In the genomic region with DNA sequence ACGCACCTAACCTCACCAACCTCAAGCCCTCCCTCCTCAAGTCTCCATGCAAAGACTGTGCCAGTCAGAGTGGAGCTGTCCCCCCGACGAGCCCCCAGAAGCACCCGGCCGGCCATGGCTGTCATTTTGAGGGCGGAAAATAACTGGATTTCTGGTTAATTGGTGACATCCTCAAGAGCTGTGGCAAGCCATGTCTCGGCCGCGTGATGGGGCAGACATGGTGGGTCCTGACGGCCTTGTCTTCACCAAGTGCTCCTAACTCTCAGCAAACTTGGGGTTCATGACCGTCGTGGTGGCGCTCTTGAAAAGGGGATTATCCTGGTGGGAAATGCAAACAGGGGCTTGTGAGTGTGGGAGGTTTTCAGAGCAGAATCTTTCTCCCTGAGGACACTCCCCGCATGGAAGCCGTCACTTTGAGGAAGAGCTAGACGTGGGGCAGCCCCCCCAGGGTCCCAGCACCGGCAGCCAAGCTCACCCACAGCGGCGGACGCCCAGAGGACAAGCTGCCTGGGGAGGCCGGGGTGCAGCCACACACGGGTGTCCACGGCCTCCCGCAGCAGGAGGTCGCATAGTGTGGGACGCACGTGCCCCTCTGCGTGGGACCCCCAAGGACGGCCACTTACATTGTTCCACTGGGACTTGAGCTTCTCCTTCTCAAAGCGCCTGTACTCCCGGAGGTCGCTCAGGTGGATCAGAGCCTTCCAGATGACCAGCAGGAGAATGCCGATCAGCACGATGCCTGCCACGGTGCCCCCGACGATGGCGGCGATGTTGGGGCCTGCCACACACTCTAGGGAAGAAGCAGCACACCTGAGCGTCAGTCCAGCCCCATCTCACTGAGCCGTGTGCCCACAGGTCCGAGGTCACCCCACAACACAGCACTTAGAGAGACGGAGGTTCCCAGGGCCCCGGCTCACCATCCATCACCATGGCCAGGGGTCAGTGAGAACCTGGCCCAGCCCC, we compare ENCODE assay signal across 18 cellular contexts. TPM values are rescaled to one million over a fixed set of nuclear protein-coding genes. Genes with fewer than 3 reads are reported as not detected.
DNase-seq lines count a peak whose midpoint lies in the region; ATAC-seq, FAIRE-seq and TF ChIP-seq lines count a peak whose summit lies in the region.
"Had no signal": no experiment of that assay in that cellular context is flagged by ENCODE, and none has a peak within 500 bp of the region (broad histone marks: within the 10 kb centered on the region; RNA-seq: fewer than 3 reads in every experiment).

No MANE protein-coding gene starts in this region.

- no peak for TF ChIP-seq RAD21 in GM12878 (IDR thresholded peaks at IDR 0.05; ENCODE audit: insufficient read depth, low read depth, low read length)

- no peak for FAIRE-seq in GM12878 (lab: Jason Lieb, UNC)
- FAIRE-seq: A549, D721Med had no signal

- no peaks in the 10 kb centered on the region for H3K27me3 Mint-ChIP-seq in naive thymus-derived CD8-positive, alpha-beta T cell

- RAD21 ChIA-PET in GM12878 (lab: Charles Lee; ENCODE audit: unreplicated experiment), result no interaction called here

- WGBS in GM12878 (ENCODE audit: insufficient coverage, insufficient replicate concordance, low lambda C conversion rate, missing lambda C conversion rate), result 91% methylated on average over 41 of the region's 44 CpGs

- H3K9ac ChIP-seq in GM12878 (ENCODE audit: control insufficient read depth, insufficient read depth, low read length), result no peak overlapping the region

- H3K4me2 ChIP-seq in GM12878 (ENCODE audit: control insufficient read depth, insufficient read depth), result no peak overlapping the region
- H3K4me2 ChIP-seq: A549 had no signal

- H3K4me1 ChIP-seq in left ventricle myocardium inferior, result peaks cover 3% of the 10 kb centered on the region
- H3K4me1 ChIP-seq in GM12878 (ENCODE audit: control insufficient read depth, insufficient read depth, low read length), result peaks cover 11% of the 10 kb centered on the region

- no peaks in the 10 kb centered on the region for H3K79me2 ChIP-seq in GM12878 (ENCODE audit: control insufficient read depth, insufficient read depth, low read length)

- no peak for TF ChIP-seq CTCF in left ventricle myocardium inferior (IDR thresholded peaks at IDR 0.05; ENCODE audit: borderline replicate concordance)
- no peak for TF ChIP-seq CTCF in GM12878 (IDR thresholded peaks at IDR 0.05 in 2 of 3, conservative IDR thresholded peaks at IDR 0.05 in 1 of 3; ENCODE audit: control insufficient read depth in 2 of 3, extremely low read depth in 1 of 3, insufficient read depth in 1 of 3, low read depth in 3 of 3, low read length in 3 of 3)

- POLR2A ChIA-PET in GM12878 (lab: Charles Lee), result no interaction called here
- POLR2A ChIA-PET in naive thymus-derived CD8-positive, alpha-beta T cell (lab: Charles Lee), result interaction anchor here (1.0 to 16.8 kb wide), 6 partner anchors 10 to 549 kb away, joined by 3 to 238 read pairs (median 3); a partner anchor contains a TSS

- H2AFZ ChIP-seq in GM12878 (ENCODE audit: control insufficient read depth, low read depth, low read length), result no peak overlapping the region

- H3K4me1 Mint-ChIP-seq in naive thymus-derived CD8-positive, alpha-beta T cell, result peaks cover 10 to 28% (median 18%) of the 10 kb centered on the region in 4 donors

- H3K4me3 ChIP-seq in left ventricle myocardium inferior (no peak overlapping the region), GM12878 (no peak overlapping the region)
- H3K4me3 ChIP-seq: A549, SJSA1 had no signal

- H3K27ac Mint-ChIP-seq in naive thymus-derived CD8-positive, alpha-beta T cell, result peak overlapping the region in 6 of 10 donors; percentile 28 to 86 (median 65)
- H3K27ac Mint-ChIP-seq: CD8-positive, alpha-beta T cell had no signal

- DNase-seq in left ventricle myocardium inferior (peak; percentile 11), left cardiac atrium (no peak), GM12878 (ENCODE audit: low read depth, low spot score) (no peak), NCI-H446 treated with DMSO at 0.1 percent for 48 hours (lab: John Stamatoyannopoulos, UW) (no peak), C1 segment of cervical spinal cord (lab: John Stamatoyannopoulos, UW) (no peak)
- DNase-seq in naive thymus-derived CD8-positive, alpha-beta T cell, result peak in 1 of 10 donors; percentile 43
- DNase-seq: CD8-positive, alpha-beta T cell; DND-41; GDM1; NCI-H1417 treated with DMSO at 0.1 percent for 48 hours; NCI-H2029; NCI-H2171 treated with DMSO at 0.1 percent for 48 hours; NCI-H510A treated with DMSO at 0.1 percent for 48 hours had no signal

- SMC1A ChIA-PET in GM12878 (lab: Charles Lee; ENCODE audit: uncharacterized antibody, unreplicated experiment), result no interaction called here

- H3K27me3 ChIP-seq in left ventricle myocardium inferior (ENCODE audit: low read depth) (peaks cover 10% of the 10 kb centered on the region), GM12878 (replicated peaks in 1 of 2; ENCODE audit: control insufficient read depth in 2 of 2, insufficient read depth in 2 of 2, low read length in 1 of 2) (no peaks in the 10 kb centered on the region)
- H3K27me3 ChIP-seq: SJSA1 had no signal

- H3K4me3 Mint-ChIP-seq in naive thymus-derived CD8-positive, alpha-beta T cell, result no peak overlapping the region
- H3K4me3 Mint-ChIP-seq: CD8-positive, alpha-beta T cell had no signal

- H3K36me3 ChIP-seq in left ventricle myocardium inferior (no peaks in the 10 kb centered on the region), GM12878 (ENCODE audit: control insufficient read depth in 2 of 2, insufficient read depth in 2 of 2, low read length in 1 of 2) (no peaks in the 10 kb centered on the region; a peak in 2 of 4 replicates)

- peaks cover 0 to 32% (median 0%) of the 10 kb centered on the region in 3 donors for H3K36me3 Mint-ChIP-seq in naive thymus-derived CD8-positive, alpha-beta T cell

- no peaks in the 10 kb centered on the region for H3K9me3 Mint-ChIP-seq in naive thymus-derived CD8-positive, alpha-beta T cell
- H3K9me3 Mint-ChIP-seq: CD8-positive, alpha-beta T cell had no signal

- no peak for TF ChIP-seq POLR2A in GM12878 (IDR thresholded peaks at IDR 0.05; ENCODE audit: low read depth, low read length)

- H3K27ac ChIP-seq in left ventricle myocardium inferior (replicated peaks) (no peak overlapping the region), GM12878 (ENCODE audit: control insufficient read depth, insufficient read depth) (no peak overlapping the region)
- H3K27ac ChIP-seq: A549, SJSA1 had no signal

- in situ Hi-C loops in GM12878 (cut with MboI), result loop anchor here (10.0 kb wide), 1 partner anchor 48 kb away; no protein-coding TSS in a partner anchor

- no peaks in the 10 kb centered on the region for H3K9me3 ChIP-seq in left ventricle myocardium inferior (replicated peaks)
- H3K9me3 ChIP-seq in GM12878 (replicated peaks; ENCODE audit: control insufficient read depth, insufficient read depth, low read length), result no peaks in the 10 kb centered on the region
- H3K9me3 ChIP-seq: A549, SJSA1 had no signal

- CTCF ChIA-PET in GM12878 (lab: Yijun Ruan, JAX), result interaction anchor here (0.6 kb wide), 1 partner anchor 9 kb away, joined by 3 read pairs; no protein-coding TSS in a partner anchor

- no peak for TF ChIP-seq EP300 in GM12878 (IDR thresholded peaks at IDR 0.05; ENCODE audit: borderline replicate concordance in 1 of 2, control insufficient read depth in 1 of 2, low read depth in 2 of 2, low read length in 2 of 2)

- intact Hi-C loops in left ventricle myocardium inferior (cut with micrococcal nuclease) (no loop called here), left cardiac atrium (cut with DNase I) (no loop called here), GM12878 (cut with micrococcal nuclease; ENCODE audit: unreplicated experiment) (no loop called here)

- H4K20me1 ChIP-seq in GM12878 (ENCODE audit: control insufficient read depth, insufficient read depth), result no peaks in the 10 kb centered on the region

- BruUV-seq in GM12878 (replicated peaks; lab: Mats Ljungman, UMichigan), result TSS peak; percentile 90

- ATAC-seq in left cardiac atrium (no peak), GM12878 (no peak), GM18861 (IDR thresholded peaks at IDR 0.05; ENCODE audit: unreplicated experiment) (no peak)
- no peak for ATAC-seq in naive thymus-derived CD8-positive, alpha-beta T cell
- ATAC-seq: A549; CD8-positive, alpha-beta T cell had no signal

RNA-seq across cellular contexts. Expression of a gene that starts 12.9 kb away (rescaled TPM):
- total RNA-seq in left ventricle myocardium inferior (171 TPM), left cardiac atrium (100 to 1,000 TPM; 181 to 195 TPM), GM12878 (2014; rRNA removed) (46.9 and 48.0 TPM in 2 replicates), GM12878 (2014; rRNA removed; fragmentation: Illumina TruSeq; extraction: Trizol) (30.2 and 33.4 TPM in 2 replicates), GM12878 (2021) (45.5 and 46.7 TPM in 2 replicates)
- total RNA-seq in GM12878 (2013; cell fraction: nucleolus; rRNA removed), result 40.3 and 40.4 TPM in 2 replicates
- 19.6 TPM for polyA plus RNA-seq in GM12878 (2011; ENCODE audit: low read depth)
- polyA plus RNA-seq in GM12878 (2011; rRNA removed) (44.2 and 49.2 TPM in 2 replicates), GM12878 (2014; fragmentation: Illumina TruSeq; extraction: Trizol) (33.2 and 33.8 TPM in 2 replicates), GM12878 (2014; fragmentation: Nextera tagmentation; extraction: Ambion mirVana) (10 to 100 TPM in 1 of 2 experiments, 1 to 10 TPM in 1; 2.4 to 10.4 TPM), GM12878 (2014; rRNA removed) (39.3 and 43.4 TPM in 2 replicates), GM12878 (2016; fragmentation: Nextera tagmentation; extraction: Ambion mirVana) (10 to 100 TPM; 49.5 to 56.4 TPM)
- polyA plus RNA-seq in GM12878 (2011; cell fraction: cytosol; rRNA removed), result 39.6 and 41.6 TPM in 2 replicates
- 46.1 and 56.8 TPM in 2 replicates for polyA plus RNA-seq in GM12878 (2011; cell fraction: nucleus; rRNA removed)
- polyA plus RNA-seq in GM12878 (2012), result 28.3 and 33.6 TPM in 2 replicates
- 19.2 and 29.2 TPM in 2 replicates for polyA minus RNA-seq in GM12878 (2011; rRNA and poly(A)+ RNA removed)
- polyA minus RNA-seq in GM12878 (2011; cell fraction: cytosol; rRNA and poly(A)+ RNA removed), result 16.7 and 22.1 TPM in 2 replicates
- polyA minus RNA-seq in GM12878 (2011; cell fraction: nucleus; rRNA and poly(A)+ RNA removed), result 11.8 and 15.6 TPM in 2 replicates
- total RNA-seq in naive thymus-derived CD8-positive, alpha-beta T cell, result 10 to 100 TPM; 62.0 to 68.7 TPM
- 10 to 100 TPM; 42.4 to 54.1 (median 44.3) TPM for polyA plus RNA-seq in naive thymus-derived CD8-positive, alpha-beta T cell

RNA-seq across cellular contexts. Expression of a gene that starts 34.3 kb away (rescaled TPM):
- 18.6 TPM for total RNA-seq in left ventricle myocardium inferior
- total RNA-seq in left cardiac atrium, result 10 to 100 TPM; 31.5 to 70.7 TPM
- 316 and 431 TPM in 2 replicates for total RNA-seq in GM12878 (2013; cell fraction: nucleolus; rRNA removed)
- total RNA-seq in GM12878 (2014; rRNA removed), result 85.3 and 101 TPM in 2 replicates
- 25.2 and 31.3 TPM in 2 replicates for total RNA-seq in GM12878 (2014; rRNA removed; fragmentation: Illumina TruSeq; extraction: Trizol)
- total RNA-seq in GM12878 (2021), result 162 and 172 TPM in 2 replicates
- polyA plus RNA-seq in GM12878 (2011; ENCODE audit: low read depth), result 46.7 TPM
- 31.3 and 57.2 TPM in 2 replicates for polyA plus RNA-seq in GM12878 (2011; rRNA removed)
- polyA plus RNA-seq in GM12878 (2011; cell fraction: cytosol; rRNA removed), result 131 and 135 TPM in 2 replicates
- 271 and 308 TPM in 2 replicates for polyA plus RNA-seq in GM12878 (2011; cell fraction: nucleus; rRNA removed)
- polyA plus RNA-seq in GM12878 (2012), result 78.4 and 88.1 TPM in 2 replicates
- 17.2 and 38.7 TPM in 2 replicates for polyA plus RNA-seq in GM12878 (2014; fragmentation: Illumina TruSeq; extraction: Trizol)
- 10 to 100 TPM in 1 of 2 experiments, 1 to 10 TPM in 1; 8.0 to 19.8 TPM for polyA plus RNA-seq in GM12878 (2014; fragmentation: Nextera tagmentation; extraction: Ambion mirVana)
- 60.6 and 67.5 TPM in 2 replicates for polyA plus RNA-seq in GM12878 (2014; rRNA removed)
- polyA plus RNA-seq in GM12878 (2016; fragmentation: Nextera tagmentation; extraction: Ambion mirVana), result 100 to 1,000 TPM; 120 to 128 TPM
- polyA minus RNA-seq in GM12878 (2011; rRNA and poly(A)+ RNA removed), result 34.5 and 84.6 TPM in 2 replicates
- polyA minus RNA-seq in GM12878 (2011; cell fraction: cytosol; rRNA and poly(A)+ RNA removed), result 49.2 and 68.0 TPM in 2 replicates
- 58.9 and 82.0 TPM in 2 replicates for polyA minus RNA-seq in GM12878 (2011; cell fraction: nucleus; rRNA and poly(A)+ RNA removed)
- total RNA-seq in naive thymus-derived CD8-positive, alpha-beta T cell, result 100 to 1,000 TPM; 177 to 180 TPM
- polyA plus RNA-seq in naive thymus-derived CD8-positive, alpha-beta T cell, result 100 to 1,000 TPM; 423 to 549 (median 524) TPM
- total RNA-seq: RPMI7951 had no signal

RNA-seq across cellular contexts. Expression of a gene that starts 53.4 kb away (rescaled TPM):
- total RNA-seq in left ventricle myocardium inferior (70.7 TPM), left cardiac atrium (10 to 100 TPM; 26.1 to 28.6 TPM), GM12878 (2014; rRNA removed) (39.4 and 40.2 TPM in 2 replicates), GM12878 (2014; rRNA removed; fragmentation: Illumina TruSeq; extraction: Trizol) (17.0 and 18.0 TPM in 2 replicates), GM12878 (2021) (81.3 and 83.2 TPM in 2 replicates)
- total RNA-seq in GM12878 (2013; cell fraction: nucleolus; rRNA removed), result 6.2 and 8.6 TPM in 2 replicates
- polyA plus RNA-seq in GM12878 (2011; ENCODE audit: low read depth), result 6.3 TPM
- polyA plus RNA-seq in GM12878 (2011; rRNA removed) (14.8 and 27.7 TPM in 2 replicates), GM12878 (2014; fragmentation: Illumina TruSeq; extraction: Trizol) (1.7 and 5.9 TPM in 2 replicates), GM12878 (2014; fragmentation: Nextera tagmentation; extraction: Ambion mirVana) (1 to 10 TPM in 1 of 2 experiments, under 1 TPM in 1; 0.69 to 5.5 TPM), GM12878 (2014; rRNA removed) (53.6 and 62.2 TPM in 2 replicates), GM12878 (2016; fragmentation: Nextera tagmentation; extraction: Ambion mirVana) (10 to 100 TPM; 69.2 to 75.5 TPM)
- polyA plus RNA-seq in GM12878 (2011; cell fraction: cytosol; rRNA removed), result 32.2 and 59.0 TPM in 2 replicates
- 33.4 and 49.2 TPM in 2 replicates for polyA plus RNA-seq in GM12878 (2011; cell fraction: nucleus; rRNA removed)
- 22.6 and 22.7 TPM in 2 replicates for polyA plus RNA-seq in GM12878 (2012)
- polyA minus RNA-seq in GM12878 (2011; rRNA and poly(A)+ RNA removed), result 10.2 and 16.9 TPM in 2 replicates
- 12.4 and 18.7 TPM in 2 replicates for polyA minus RNA-seq in GM12878 (2011; cell fraction: cytosol; rRNA and poly(A)+ RNA removed)
- 2.8 and 6.0 TPM in 2 replicates for polyA minus RNA-seq in GM12878 (2011; cell fraction: nucleus; rRNA and poly(A)+ RNA removed)
- total RNA-seq in naive thymus-derived CD8-positive, alpha-beta T cell, result 10 to 100 TPM; 23.5 to 27.9 TPM
- 10 to 100 TPM; 11.7 to 13.5 (median 12.1) TPM for polyA plus RNA-seq in naive thymus-derived CD8-positive, alpha-beta T cell
